9 cellular contexts compared by ENCODE assay signal in genomic region chr14:74793506-74794155, GRCh38. TPM values are rescaled to one million over a fixed set of nuclear protein-coding genes. Genes with fewer than 3 reads are reported as not detected.
A peak's percentile ranks its signal among the peaks of the same experiment; 100 is the strongest.
DNase-seq lines count a peak whose midpoint lies in the region; ATAC-seq, FAIRE-seq and TF ChIP-seq lines count a peak whose summit lies in the region.
"Had no signal": no experiment of that assay in that cellular context is flagged by ENCODE, and none has a peak within 500 bp of the region (broad histone marks: within the 10 kb centered on the region; RNA-seq: fewer than 3 reads in every experiment).

No MANE protein-coding gene starts in this region.

- no peak overlapping the region for H2AFZ ChIP-seq in H9 (ENCODE audit: low read length)

- WGBS in H9 (ENCODE audit: extremely low coverage, insufficient read length, low lambda C conversion rate), result no CpG with 5 or more reads among the region's 3 CpGs

- H4K20me1 ChIP-seq in H9 (ENCODE audit: control insufficient read depth, insufficient read depth, insufficient read length), result no peaks in the 10 kb centered on the region

- H3K4me1 Mint-ChIP-seq in H9, result peaks cover 24% of the 10 kb centered on the region in 2 experiments
- H3K4me1 Mint-ChIP-seq in activated T-helper 2 cell treated with anti-CD3 and anti-CD28 coated beads, Interferon-gamma antibody, Interleukin-2, Interleukin-4, amounts not matched to agents 10 μg/mL and 5 μg/mL and 100 μg/mL, durations not matched to agents 14 hours and 24 hours and 36 hours (ENCODE audit: low read depth), result peaks cover 39% of the 10 kb centered on the region

- ATAC-seq in HG03571 (IDR thresholded peaks at IDR 0.05; ENCODE audit: unreplicated experiment), result no peak

- H3K79me2 ChIP-seq in H9 (ENCODE audit: insufficient read depth, low read length), result no peaks in the 10 kb centered on the region; the same call in 1 of the 2 replicates

- H3K9me3 ChIP-seq in H9 (ENCODE audit: control insufficient read depth, low read depth, low read length) (no peaks in the 10 kb centered on the region), kidney (ENCODE audit: control insufficient read depth in 1 of 2, low read length in 2 of 2) (no peaks in the 10 kb centered on the region)

- intact Hi-C loops in activated T-helper 2 cell treated with anti-CD3 and anti-CD28 coated beads, Interferon-gamma antibody, Interleukin-2, Interleukin-4, amounts not matched to agents 10 μg/mL and 5 μg/mL and 100 μg/mL, durations not matched to agents 14 hours and 24 hours and 36 hours (cut with micrococcal nuclease), result loop anchor here (2.0 to 5.0 kb wide), 3 partner anchors 31 to 176 kb away; partner anchors contain the start of gene YLPM1
- intact Hi-C loops in kidney (cut with DNase I), result no loop called here

- H2BK120ac ChIP-seq in H9 (ENCODE audit: low read depth, low read length, poor library complexity, severe bottlenecking), result no peak overlapping the region

- H3K18ac ChIP-seq in H9 (ENCODE audit: insufficient read length, low read depth, low read length), result no peak overlapping the region

- peaks cover 6% of the 10 kb centered on the region for H3K79me1 ChIP-seq in H9 (ENCODE audit: insufficient read depth, low read depth, low read length, poor library complexity, severe bottlenecking)

- peaks cover 8 to 14% of the 10 kb centered on the region in 2 donors for H3K36me3 ChIP-seq in kidney (ENCODE audit: control insufficient read depth in 1 of 2, insufficient read depth in 2 of 2, low read length in 2 of 2)

- H2BK15ac ChIP-seq in H9 (ENCODE audit: low read depth, low read length), result no peak overlapping the region

- H4K91ac ChIP-seq in H9 (ENCODE audit: insufficient read length, low read depth, low read length), result no peak overlapping the region

- no peak overlapping the region for H3K27ac ChIP-seq in H9 (ENCODE audit: insufficient read length, low read depth, low read length)
- H3K27ac ChIP-seq in kidney (ENCODE audit: low read depth in 2 of 2, low read length in 2 of 2), result no peak overlapping the region

- TF ChIP-seq CTCF in AG09309 (IDR thresholded peaks at IDR 0.05; ENCODE audit: control insufficient read depth, insufficient read depth, low read depth, low read length, missing control alignments), result peak; percentile 37
- TF ChIP-seq CTCF in H9 (conservative IDR thresholded peaks at IDR 0.05), result peak; percentile 64
- TF ChIP-seq CTCF in kidney (IDR thresholded peaks at IDR 0.05; ENCODE audit: borderline replicate concordance, extremely low read depth, insufficient read depth), result no peak

- no peak overlapping the region for H3K4me3 Mint-ChIP-seq in H9
- peak overlapping the region; percentile 63 for H3K4me3 Mint-ChIP-seq in activated T-helper 2 cell treated with anti-CD3 and anti-CD28 coated beads, Interferon-gamma antibody, Interleukin-2, Interleukin-4, amounts not matched to agents 10 μg/mL and 5 μg/mL and 100 μg/mL, durations not matched to agents 14 hours and 24 hours and 36 hours (ENCODE audit: low read depth)

- no peak overlapping the region for H4K8ac ChIP-seq in H9 (replicated peaks; ENCODE audit: insufficient read length, low read depth, low read length)

- DNase-seq in AG09309 (ENCODE audit: low read depth) (no peak), H9 (no peak), left kidney (ENCODE audit: low read depth, low spot score) (peak; percentile 2), kidney (no peak), activated gamma-delta T cell (lab: John Stamatoyannopoulos, UW) (no peak), NCI-H748 (lab: John Stamatoyannopoulos, UW; ENCODE audit: unreplicated experiment) (no peak)
- DNase-seq in activated T-helper 2 cell treated with anti-CD3 and anti-CD28 coated beads, Interferon-gamma antibody, Interleukin-2, Interleukin-4, amounts not matched to agents 10 μg/mL and 5 μg/mL and 100 μg/mL, durations not matched to agents 14 hours and 24 hours and 36 hours (ENCODE audit: low spot score), result no peak
- DNase-seq: KG1 had no signal

- H3K14ac ChIP-seq in H9 (ENCODE audit: insufficient read depth, low read length), result no peak overlapping the region

- no peaks in the 10 kb centered on the region for H3K27me3 Mint-ChIP-seq in H9 (ENCODE audit: low read depth)
- no peaks in the 10 kb centered on the region for H3K27me3 Mint-ChIP-seq in activated T-helper 2 cell treated with anti-CD3 and anti-CD28 coated beads, Interferon-gamma antibody, Interleukin-2, Interleukin-4, amounts not matched to agents 10 μg/mL and 5 μg/mL and 100 μg/mL, durations not matched to agents 14 hours and 24 hours and 36 hours (ENCODE audit: low read depth)

- no peaks in the 10 kb centered on the region for H3K27me3 ChIP-seq in H9 (ENCODE audit: insufficient read depth, low read length)

- H3K56ac ChIP-seq in H9 (ENCODE audit: insufficient read length, low read depth, low read length), result no peak overlapping the region

- H3K9ac ChIP-seq in H9 (ENCODE audit: extremely low read depth, insufficient read length, low read length), result no peak overlapping the region
- H3K9ac ChIP-seq in kidney (ENCODE audit: low read length in 2 of 2), result no peak overlapping the region

- no peak overlapping the region for H3K23ac ChIP-seq in H9 (ENCODE audit: insufficient read length, low read depth, low read length)

- H3T11ph ChIP-seq in H9 (ENCODE audit: low read length), result no peak overlapping the region

- H3K4me2 ChIP-seq in H9 (ENCODE audit: insufficient read depth, insufficient read length, low read length), result no peak overlapping the region

- H3K23me2 ChIP-seq in H9 (ENCODE audit: insufficient read length, low read depth, low read length, poor library complexity, severe bottlenecking), result no peaks in the 10 kb centered on the region

- no peak overlapping the region for H2AK5ac ChIP-seq in H9 (ENCODE audit: insufficient read length, low read length)

- H3K4me1 ChIP-seq in H9 (ENCODE audit: insufficient read depth, low read length), result no peaks in the 10 kb centered on the region; the same call in 1 of the 2 replicates
- no peaks in the 10 kb centered on the region for H3K4me1 ChIP-seq in kidney (ENCODE audit: control insufficient read depth in 1 of 2, insufficient read depth in 1 of 2, low read depth in 1 of 2, low read length in 2 of 2)

- H3K9me3 Mint-ChIP-seq in H9, result 0 out of 5 replicates have a peak, but pooled peaks cover 0 to 2% of the 10 kb centered on the region in 2 experiments
- H3K9me3 Mint-ChIP-seq in activated T-helper 2 cell treated with anti-CD3 and anti-CD28 coated beads, Interferon-gamma antibody, Interleukin-2, Interleukin-4, amounts not matched to agents 10 μg/mL and 5 μg/mL and 100 μg/mL, durations not matched to agents 14 hours and 24 hours and 36 hours, result no peaks in the 10 kb centered on the region

- no peak overlapping the region for H4K5ac ChIP-seq in H9 (ENCODE audit: insufficient read length, low read depth, low read length)

- H3K4ac ChIP-seq in H9 (ENCODE audit: low read depth, low read length), result no peak overlapping the region

- no peak overlapping the region for H2BK12ac ChIP-seq in H9 (ENCODE audit: insufficient read length, low read depth, low read length)

- H2BK20ac ChIP-seq in H9 (ENCODE audit: low read depth, low read length, poor library complexity, severe bottlenecking), result no peak overlapping the region

- peaks cover 10 to 30% (median 22%) of the 10 kb centered on the region in 3 experiments; a peak in 6 of 7 replicates for H3K36me3 Mint-ChIP-seq in H9 (ENCODE audit: insufficient read depth in 1 of 3, low read depth in 3 of 3)
- peaks cover 58% of the 10 kb centered on the region for H3K36me3 Mint-ChIP-seq in activated T-helper 2 cell treated with anti-CD3 and anti-CD28 coated beads, Interferon-gamma antibody, Interleukin-2, Interleukin-4, amounts not matched to agents 10 μg/mL and 5 μg/mL and 100 μg/mL, durations not matched to agents 14 hours and 24 hours and 36 hours (ENCODE audit: low read depth)

- no peak overlapping the region for H2BK5ac ChIP-seq in H9 (ENCODE audit: insufficient read length, low read length)

- FAIRE-seq in kidney (lab: Jason Lieb, UNC), result no peak

- no peak overlapping the region for H3K4me3 ChIP-seq in AG09309 (ENCODE audit: control insufficient read depth, low read depth, low read length)
- no peak overlapping the region for H3K4me3 ChIP-seq in kidney (ENCODE audit: low read length in 2 of 2)

- H3K27ac Mint-ChIP-seq in H9, result peak overlapping the region in 1 of 3 experiments; percentile 74; a peak in 3 of 7 replicates
- peak overlapping the region; percentile 79 for H3K27ac Mint-ChIP-seq in activated T-helper 2 cell treated with anti-CD3 and anti-CD28 coated beads, Interferon-gamma antibody, Interleukin-2, Interleukin-4, amounts not matched to agents 10 μg/mL and 5 μg/mL and 100 μg/mL, durations not matched to agents 14 hours and 24 hours and 36 hours

RNA-seq across cellular contexts. Expression of gene YLPM1, which starts 30.5 kb away (rescaled TPM):
- total RNA-seq in H9 (2021) (75.1 and 82.2 TPM in 2 replicates), kidney (68.2 TPM)
- 71.7 and 75.1 TPM in 2 replicates for total RNA-seq in activated T-helper 2 cell treated with anti-CD3 and anti-CD28 coated beads, Interferon-gamma antibody, Interleukin-2, Interleukin-4, amounts not matched to agents 10 μg/mL and 5 μg/mL and 100 μg/mL, durations not matched to agents 14 hours and 24 hours and 36 hours
- polyA plus RNA-seq in kidney (ENCODE audit: insufficient read depth, low read depth, low replicate concordance), result 16.2 TPM
